Comparison of ENCODE assay signal across 1 cellular context in the genomic region with DNA sequence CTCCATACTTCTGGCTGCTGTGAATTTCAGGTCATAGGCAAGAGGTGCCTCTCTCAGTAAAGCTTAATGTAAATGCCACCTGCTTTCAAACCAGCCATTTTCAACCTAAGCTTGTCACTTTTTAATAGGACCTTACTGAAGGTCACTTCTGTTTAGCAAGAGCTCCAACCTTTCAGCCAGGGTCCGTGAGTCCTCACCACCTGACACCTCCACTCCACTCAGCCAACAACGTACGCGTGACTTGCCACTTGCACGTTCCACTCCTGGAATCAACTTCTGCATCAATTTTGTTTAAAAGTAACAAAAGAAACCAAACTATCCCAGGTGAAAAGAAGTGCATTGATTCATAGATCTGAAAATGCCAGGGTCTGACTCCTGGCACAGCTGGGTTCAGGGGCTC.
TF ChIP-seq lines count a peak whose summit lies in the region.

No MANE protein-coding gene starts in this region.

TF ChIP-seq in H1, 55 proteins besides CTCF, POLR2A, EP300 and RAD21:
- TF ChIP-seq SP4 (IDR thresholded peaks at IDR 0.05; ENCODE audit: low read length): no peak
- no peak for TF ChIP-seq RNF2 (IDR thresholded peaks at IDR 0.05; ENCODE audit: borderline replicate concordance, low read depth, low read length, missing control alignments, poor library complexity, severe bottlenecking)
- no peak for TF ChIP-seq TBP (IDR thresholded peaks at IDR 0.05; ENCODE audit: low read depth, low read length)
- TF ChIP-seq, protein P1, sequence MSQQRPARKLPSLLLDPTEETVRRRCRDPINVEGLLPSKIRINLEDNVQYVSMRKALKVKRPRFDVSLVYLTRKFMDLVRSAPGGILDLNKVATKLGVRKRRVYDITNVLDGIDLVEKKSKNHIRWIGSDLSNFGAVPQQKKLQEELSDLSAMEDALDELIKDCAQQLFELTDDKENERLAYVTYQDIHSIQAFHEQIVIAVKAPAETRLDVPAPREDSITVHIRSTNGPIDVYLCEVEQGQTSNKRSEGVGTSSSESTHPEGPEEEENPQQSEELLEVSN (IDR thresholded peaks at IDR 0.05): no peak
- TF ChIP-seq, protein P2, sequence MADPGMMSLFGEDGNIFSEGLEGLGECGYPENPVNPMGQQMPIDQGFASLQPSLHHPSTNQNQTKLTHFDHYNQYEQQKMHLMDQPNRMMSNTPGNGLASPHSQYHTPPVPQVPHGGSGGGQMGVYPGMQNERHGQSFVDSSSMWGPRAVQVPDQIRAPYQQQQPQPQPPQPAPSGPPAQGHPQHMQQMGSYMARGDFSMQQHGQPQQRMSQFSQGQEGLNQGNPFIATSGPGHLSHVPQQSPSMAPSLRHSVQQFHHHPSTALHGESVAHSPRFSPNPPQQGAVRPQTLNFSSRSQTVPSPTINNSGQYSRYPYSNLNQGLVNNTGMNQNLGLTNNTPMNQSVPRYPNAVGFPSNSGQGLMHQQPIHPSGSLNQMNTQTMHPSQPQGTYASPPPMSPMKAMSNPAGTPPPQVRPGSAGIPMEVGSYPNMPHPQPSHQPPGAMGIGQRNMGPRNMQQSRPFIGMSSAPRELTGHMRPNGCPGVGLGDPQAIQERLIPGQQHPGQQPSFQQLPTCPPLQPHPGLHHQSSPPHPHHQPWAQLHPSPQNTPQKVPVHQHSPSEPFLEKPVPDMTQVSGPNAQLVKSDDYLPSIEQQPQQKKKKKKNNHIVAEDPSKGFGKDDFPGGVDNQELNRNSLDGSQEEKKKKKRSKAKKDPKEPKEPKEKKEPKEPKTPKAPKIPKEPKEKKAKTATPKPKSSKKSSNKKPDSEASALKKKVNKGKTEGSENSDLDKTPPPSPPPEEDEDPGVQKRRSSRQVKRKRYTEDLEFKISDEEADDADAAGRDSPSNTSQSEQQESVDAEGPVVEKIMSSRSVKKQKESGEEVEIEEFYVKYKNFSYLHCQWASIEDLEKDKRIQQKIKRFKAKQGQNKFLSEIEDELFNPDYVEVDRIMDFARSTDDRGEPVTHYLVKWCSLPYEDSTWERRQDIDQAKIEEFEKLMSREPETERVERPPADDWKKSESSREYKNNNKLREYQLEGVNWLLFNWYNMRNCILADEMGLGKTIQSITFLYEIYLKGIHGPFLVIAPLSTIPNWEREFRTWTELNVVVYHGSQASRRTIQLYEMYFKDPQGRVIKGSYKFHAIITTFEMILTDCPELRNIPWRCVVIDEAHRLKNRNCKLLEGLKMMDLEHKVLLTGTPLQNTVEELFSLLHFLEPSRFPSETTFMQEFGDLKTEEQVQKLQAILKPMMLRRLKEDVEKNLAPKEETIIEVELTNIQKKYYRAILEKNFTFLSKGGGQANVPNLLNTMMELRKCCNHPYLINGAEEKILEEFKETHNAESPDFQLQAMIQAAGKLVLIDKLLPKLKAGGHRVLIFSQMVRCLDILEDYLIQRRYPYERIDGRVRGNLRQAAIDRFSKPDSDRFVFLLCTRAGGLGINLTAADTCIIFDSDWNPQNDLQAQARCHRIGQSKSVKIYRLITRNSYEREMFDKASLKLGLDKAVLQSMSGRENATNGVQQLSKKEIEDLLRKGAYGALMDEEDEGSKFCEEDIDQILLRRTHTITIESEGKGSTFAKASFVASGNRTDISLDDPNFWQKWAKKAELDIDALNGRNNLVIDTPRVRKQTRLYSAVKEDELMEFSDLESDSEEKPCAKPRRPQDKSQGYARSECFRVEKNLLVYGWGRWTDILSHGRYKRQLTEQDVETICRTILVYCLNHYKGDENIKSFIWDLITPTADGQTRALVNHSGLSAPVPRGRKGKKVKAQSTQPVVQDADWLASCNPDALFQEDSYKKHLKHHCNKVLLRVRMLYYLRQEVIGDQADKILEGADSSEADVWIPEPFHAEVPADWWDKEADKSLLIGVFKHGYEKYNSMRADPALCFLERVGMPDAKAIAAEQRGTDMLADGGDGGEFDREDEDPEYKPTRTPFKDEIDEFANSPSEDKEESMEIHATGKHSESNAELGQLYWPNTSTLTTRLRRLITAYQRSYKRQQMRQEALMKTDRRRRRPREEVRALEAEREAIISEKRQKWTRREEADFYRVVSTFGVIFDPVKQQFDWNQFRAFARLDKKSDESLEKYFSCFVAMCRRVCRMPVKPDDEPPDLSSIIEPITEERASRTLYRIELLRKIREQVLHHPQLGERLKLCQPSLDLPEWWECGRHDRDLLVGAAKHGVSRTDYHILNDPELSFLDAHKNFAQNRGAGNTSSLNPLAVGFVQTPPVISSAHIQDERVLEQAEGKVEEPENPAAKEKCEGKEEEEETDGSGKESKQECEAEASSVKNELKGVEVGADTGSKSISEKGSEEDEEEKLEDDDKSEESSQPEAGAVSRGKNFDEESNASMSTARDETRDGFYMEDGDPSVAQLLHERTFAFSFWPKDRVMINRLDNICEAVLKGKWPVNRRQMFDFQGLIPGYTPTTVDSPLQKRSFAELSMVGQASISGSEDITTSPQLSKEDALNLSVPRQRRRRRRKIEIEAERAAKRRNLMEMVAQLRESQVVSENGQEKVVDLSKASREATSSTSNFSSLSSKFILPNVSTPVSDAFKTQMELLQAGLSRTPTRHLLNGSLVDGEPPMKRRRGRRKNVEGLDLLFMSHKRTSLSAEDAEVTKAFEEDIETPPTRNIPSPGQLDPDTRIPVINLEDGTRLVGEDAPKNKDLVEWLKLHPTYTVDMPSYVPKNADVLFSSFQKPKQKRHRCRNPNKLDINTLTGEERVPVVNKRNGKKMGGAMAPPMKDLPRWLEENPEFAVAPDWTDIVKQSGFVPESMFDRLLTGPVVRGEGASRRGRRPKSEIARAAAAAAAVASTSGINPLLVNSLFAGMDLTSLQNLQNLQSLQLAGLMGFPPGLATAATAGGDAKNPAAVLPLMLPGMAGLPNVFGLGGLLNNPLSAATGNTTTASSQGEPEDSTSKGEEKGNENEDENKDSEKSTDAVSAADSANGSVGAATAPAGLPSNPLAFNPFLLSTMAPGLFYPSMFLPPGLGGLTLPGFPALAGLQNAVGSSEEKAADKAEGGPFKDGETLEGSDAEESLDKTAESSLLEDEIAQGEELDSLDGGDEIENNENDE (IDR thresholded peaks at IDR 0.05; ENCODE audit: insufficient replicate concordance, low read length): no peak
- TF ChIP-seq FOSL1 (IDR thresholded peaks at IDR 0.05; ENCODE audit: insufficient read depth, low read depth, low read length): no peak
- no peak for TF ChIP-seq CREB1 (IDR thresholded peaks at IDR 0.05)
- TF ChIP-seq JUN (IDR thresholded peaks at IDR 0.05; ENCODE audit: low read depth, low read length): no peak
- TF ChIP-seq NANOG (IDR thresholded peaks at IDR 0.05; ENCODE audit: insufficient read depth, low read depth, low read length, poor library complexity, severe bottlenecking): no peak
- TF ChIP-seq RXRA (IDR thresholded peaks at IDR 0.05; ENCODE audit: insufficient read depth, low read depth, low read length): no peak
- TF ChIP-seq CBX5 (IDR thresholded peaks at IDR 0.05; ENCODE audit: low read depth, low read length): no peak
- TF ChIP-seq YY1 (IDR thresholded peaks at IDR 0.05; ENCODE audit: low read depth, low read length): no peak
